ENCODE assay signal across 8 cellular contexts in the genomic region with DNA sequence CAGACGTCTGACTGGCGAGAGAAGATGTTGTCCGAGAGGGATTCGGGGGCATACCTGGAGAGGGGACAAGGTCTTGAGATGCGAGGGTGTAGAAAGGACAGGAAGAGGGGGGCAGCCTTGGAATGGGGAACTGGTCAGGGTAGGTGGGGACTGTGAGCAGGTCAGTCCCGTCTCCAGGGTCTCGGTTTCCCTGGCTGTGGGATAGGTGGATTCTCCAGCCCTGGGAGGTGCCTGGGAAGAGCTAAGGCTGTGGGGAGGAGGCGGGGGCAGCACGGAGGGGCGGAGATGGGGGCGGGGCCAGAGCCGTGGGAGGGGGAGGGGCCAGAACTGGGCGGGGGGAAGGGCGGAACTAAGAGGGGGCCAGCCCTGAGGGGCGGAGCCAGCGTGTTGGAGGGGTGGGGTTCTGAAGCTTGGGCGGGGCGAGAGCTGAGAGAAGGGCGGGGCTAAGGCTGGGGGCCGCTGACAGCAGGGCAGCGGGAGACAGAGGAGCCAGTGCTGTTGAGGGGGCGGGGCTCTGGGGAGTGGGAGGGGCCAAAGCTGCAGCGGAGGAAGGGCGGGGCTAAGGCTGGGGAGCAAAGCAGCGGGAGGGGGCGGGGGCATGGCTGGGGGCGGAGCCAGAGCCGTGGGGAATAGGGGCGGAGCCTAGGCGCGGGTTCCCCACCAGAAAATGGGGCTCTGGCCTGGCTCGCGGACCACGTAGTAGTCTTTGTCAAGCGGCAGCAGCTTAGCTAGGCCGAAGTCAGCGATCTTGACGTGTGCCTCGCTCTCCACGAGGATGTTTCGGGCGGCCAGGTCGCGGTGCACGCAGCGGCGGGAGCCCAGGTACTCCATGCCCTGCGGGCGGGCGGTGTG. TPM values are rescaled to one million over a fixed set of nuclear protein-coding genes. Genes with fewer than 3 reads are reported as not detected.
DNase-seq lines count a peak whose midpoint lies in the region; ATAC-seq and TF ChIP-seq lines count a peak whose summit lies in the region.

No MANE protein-coding gene starts in this region.

- no peaks in the 10 kb centered on the region for H3K9me3 ChIP-seq in upper lobe of left lung

- intact Hi-C loops in activated CD8-positive, alpha-beta T cell treated with anti-CD3 and anti-CD28 coated beads for 36 hours (cut with micrococcal nuclease) = no loop called here
- intact Hi-C loops in natural killer cell (cut with micrococcal nuclease) = no loop called here

- H3K27me3 ChIP-seq in GM06990 (replicated peaks; ENCODE audit: control insufficient read depth, insufficient read depth, low read length) (no peaks in the 10 kb centered on the region), upper lobe of left lung (no peaks in the 10 kb centered on the region)

- DNase-seq in GM06990 (ENCODE audit: extremely low read depth, insufficient read length) (peak; percentile 59), NCI-H2029 treated with DMSO at 0.1 percent for 48 hours (lab: John Stamatoyannopoulos, UW) (peak; percentile 76), fibroblast of gingiva (ENCODE audit: low read depth) (peak; percentile 34), natural killer cell (no peak), upper lobe of left lung (peak; percentile 46 to 83), DMS79 treated with DMSO at 0.1 percent for 48 hours (lab: John Stamatoyannopoulos, UW) (no peak)
- peak; percentile 76 for DNase-seq in activated CD8-positive, alpha-beta T cell treated with anti-CD3 and anti-CD28 coated beads for 36 hours

- peaks cover 9% of the 10 kb centered on the region for H3K4me1 Mint-ChIP-seq in activated CD8-positive, alpha-beta T cell treated with anti-CD3 and anti-CD28 coated beads for 36 hours (ENCODE audit: low read depth)
- H3K4me1 Mint-ChIP-seq in natural killer cell = peaks cover 6 to 22% of the 10 kb centered on the region in 2 donors

- 48 to 60% methylated on average over 9 to 26 of the region's 50 CpGs for WGBS in upper lobe of left lung, 2 donors

- TF ChIP-seq CTCF in GM06990 (IDR thresholded peaks at IDR 0.05; ENCODE audit: insufficient read depth, low read length, poor library complexity, severe bottlenecking) (no peak), natural killer cell (IDR thresholded peaks at IDR 0.05) (no peak), upper lobe of left lung (IDR thresholded peaks at IDR 0.05) (no peak)
- no peak for TF ChIP-seq CTCF in activated CD8-positive, alpha-beta T cell treated with anti-CD3 and anti-CD28 coated beads for 36 hours (IDR thresholded peaks at IDR 0.05)

- H3K4me3 ChIP-seq in GM06990 (replicated peaks; ENCODE audit: low read depth, low read length) (no peak overlapping the region), upper lobe of left lung (peak overlapping the region in 2 of 4 donors; percentile 26 to 30)

- POLR2A ChIA-PET in activated CD8-positive, alpha-beta T cell treated with anti-CD3 and anti-CD28 coated beads for 36 hours (lab: Charles Lee) = interaction anchor here (0.8 to 3.0 kb wide), 6 partner anchors 8 to 34 kb away, joined by 3 to 11 read pairs (median 3); no protein-coding TSS in a partner anchor

- H3K4me3 Mint-ChIP-seq in activated CD8-positive, alpha-beta T cell treated with anti-CD3 and anti-CD28 coated beads for 36 hours = no peak overlapping the region
- no peak overlapping the region for H3K4me3 Mint-ChIP-seq in natural killer cell

- no peak for TF ChIP-seq POLR2A in upper lobe of left lung (IDR thresholded peaks at IDR 0.05)

- H3K36me3 ChIP-seq in GM06990 (ENCODE audit: control insufficient read depth, insufficient read depth, low read length) (peaks cover 34% of the 10 kb centered on the region), upper lobe of left lung (peaks cover 0 to 73% (median 7%) of the 10 kb centered on the region in 4 donors)

- no peak overlapping the region for H3K27ac ChIP-seq in upper lobe of left lung

- peaks cover 0 to 19% (median 0%) of the 10 kb centered on the region in 4 donors for H3K4me1 ChIP-seq in upper lobe of left lung

- TF ChIP-seq EP300 in upper lobe of left lung (IDR thresholded peaks at IDR 0.05) = no peak

- H3K36me3 Mint-ChIP-seq in activated CD8-positive, alpha-beta T cell treated with anti-CD3 and anti-CD28 coated beads for 36 hours (ENCODE audit: low read depth) = peaks cover 61% of the 10 kb centered on the region
- H3K36me3 Mint-ChIP-seq in natural killer cell = no peaks in the 10 kb centered on the region

- CTCF ChIA-PET in activated CD8-positive, alpha-beta T cell treated with anti-CD3 and anti-CD28 coated beads for 36 hours (lab: Charles Lee) = no interaction called here

- ATAC-seq in activated CD8-positive, alpha-beta T cell treated with anti-CD3 and anti-CD28 coated beads for 36 hours = peak; percentile 94
- ATAC-seq in natural killer cell (peak; percentile 48 to 72 (median 66)), upper lobe of left lung (ENCODE audit: low FRiP score in 2 of 2) (peak; percentile 49 to 67), HG03108 (IDR thresholded peaks at IDR 0.05; ENCODE audit: unreplicated experiment) (no peak)

- no peaks in the 10 kb centered on the region for H3K27me3 Mint-ChIP-seq in activated CD8-positive, alpha-beta T cell treated with anti-CD3 and anti-CD28 coated beads for 36 hours
- H3K27me3 Mint-ChIP-seq in natural killer cell (ENCODE audit: low read depth in 2 of 2) = no peaks in the 10 kb centered on the region

- H3K27ac Mint-ChIP-seq in activated CD8-positive, alpha-beta T cell treated with anti-CD3 and anti-CD28 coated beads for 36 hours = no peak overlapping the region
- peak overlapping the region in 1 of 2 donors; percentile 44 for H3K27ac Mint-ChIP-seq in natural killer cell

- peaks cover 1% of the 10 kb centered on the region for H3K9me3 Mint-ChIP-seq in activated CD8-positive, alpha-beta T cell treated with anti-CD3 and anti-CD28 coated beads for 36 hours
- no peaks in the 10 kb centered on the region for H3K9me3 Mint-ChIP-seq in natural killer cell

RNA-seq across cellular contexts. Expression of gene INSL3, which starts 9.5 kb away (rescaled TPM):
- total RNA-seq in activated CD8-positive, alpha-beta T cell treated with anti-CD3 and anti-CD28 coated beads for 36 hours = 1 to 10 TPM; 5.9 to 6.9 TPM
- total RNA-seq in natural killer cell = 1 to 10 TPM; 1.5 to 2.9 (median 1.7) TPM
- under 1 TPM in 1 of 6 donors, not detected in 5; 0.57 TPM for total RNA-seq in upper lobe of left lung

RNA-seq across cellular contexts. Expression of gene JAK3, which starts 17.0 kb away (rescaled TPM):
- 100 to 1,000 TPM; 120 to 126 TPM for total RNA-seq in activated CD8-positive, alpha-beta T cell treated with anti-CD3 and anti-CD28 coated beads for 36 hours
- 100 to 1,000 TPM in 1 of 3 donors, 10 to 100 TPM in 2; 72.1 to 105 (median 96.1) TPM for total RNA-seq in natural killer cell
- 10 to 100 TPM; 11.0 to 25.1 (median 12.8) TPM for total RNA-seq in upper lobe of left lung

RNA-seq across cellular contexts. Expression of gene RPL18A, which starts 28.9 kb away (rescaled TPM):
- 1,000 to 10,000 TPM; 3,663 to 3,679 TPM for total RNA-seq in activated CD8-positive, alpha-beta T cell treated with anti-CD3 and anti-CD28 coated beads for 36 hours
- total RNA-seq in natural killer cell (1,000 to 10,000 TPM; 1,015 to 1,285 (median 1,208) TPM), upper lobe of left lung (1,000 to 10,000 TPM in 3 of 6 donors, 100 to 1,000 TPM in 3; 705 to 1,655 (median 1,002) TPM)

RNA-seq across cellular contexts. Expression of gene B3GNT3, which starts 35.9 kb away (rescaled TPM):
- under 1 TPM in 1 of 2 experiments, not detected in 1; 0.20 TPM for total RNA-seq in activated CD8-positive, alpha-beta T cell treated with anti-CD3 and anti-CD28 coated beads for 36 hours
- total RNA-seq in natural killer cell = not detected
- total RNA-seq in upper lobe of left lung = 1 to 10 TPM in 5 of 6 donors, not detected in 1; 1.0 to 8.8 (median 2.5) TPM

RNA-seq across cellular contexts. Expression of gene SLC5A5, which starts 41.0 kb away (rescaled TPM):
- under 1 TPM; 0.87 to 0.99 TPM for total RNA-seq in activated CD8-positive, alpha-beta T cell treated with anti-CD3 and anti-CD28 coated beads for 36 hours
- total RNA-seq in natural killer cell (under 1 TPM; 0.25 to 0.43 (median 0.26) TPM), upper lobe of left lung (under 1 TPM in 2 of 6 donors, not detected in 4; under 0.01 to 0.15 TPM)

Comparison
In these comparisons a context has a peak if more than half of its experiments do, and no peak if none do; other contexts are left out.
1. DNase-seq: peak in GM06990 (single experiment), NCI-H2029 treated with DMSO at 0.1 percent for 48 hours (single experiment), activated CD8-positive, alpha-beta T cell treated with anti-CD3 and anti-CD28 coated beads for 36 hours (single experiment), fibroblast of gingiva (single experiment) and upper lobe of left lung (2 of 2); none in natural killer cell (single experiment) and DMS79 treated with DMSO at 0.1 percent for 48 hours (single experiment).